Comparison of ENCODE assay signal across 1 cellular context in genomic region chr14:105538481-105539049, GRCh38.
A peak's percentile ranks its signal among the peaks of the same experiment; 100 is the strongest.
TF ChIP-seq lines count a peak whose summit lies in the region.

No MANE protein-coding gene starts in this region.

TF ChIP-seq in HepG2, 621 proteins besides CTCF, POLR2A, EP300 and RAD21:
- TF ChIP-seq ZNF550 (CRISPR knock-in tag; IDR thresholded peaks at IDR 0.05; ENCODE audit: borderline replicate concordance) (no peak), ZKSCAN5 (CRISPR knock-in tag; IDR thresholded peaks at IDR 0.05) (peak; percentile 78), ZFYVE20 (CRISPR knock-in tag; IDR thresholded peaks at IDR 0.05; ENCODE audit: borderline replicate concordance, low read depth) (0 out of 2 replicates have a peak, but pooled peaks have one; percentile 21)
